Comparison of ENCODE assay signal across 2 cellular contexts in the genomic region with DNA sequence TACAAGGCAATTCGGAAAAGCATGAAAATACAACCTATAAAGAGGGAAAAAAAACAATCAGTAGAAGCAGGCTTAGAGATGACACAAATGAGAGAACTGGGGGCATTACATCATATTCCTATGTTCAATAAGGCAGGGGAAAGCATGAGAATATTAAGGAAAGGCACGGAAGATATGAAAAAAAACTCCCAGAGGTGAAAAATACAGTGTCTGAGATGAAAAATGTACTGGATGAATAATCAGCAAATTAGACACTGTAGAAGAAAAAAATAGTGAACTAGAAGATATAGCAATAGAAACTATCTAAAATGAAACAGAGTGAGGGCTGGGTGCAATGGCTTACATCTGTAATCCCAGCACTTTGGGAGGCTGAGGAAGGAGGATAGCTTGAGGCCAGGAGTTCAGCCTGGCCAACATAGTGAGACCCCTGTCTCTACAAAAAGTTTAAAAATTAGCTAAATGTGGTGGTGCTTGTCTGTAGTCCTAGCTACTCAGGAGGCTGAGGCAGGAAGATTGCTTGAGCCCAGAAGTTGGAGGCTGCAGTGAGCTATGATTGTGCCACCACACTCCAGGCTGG.
TF ChIP-seq lines count a peak whose summit lies in the region.

No MANE protein-coding gene starts in this region.

TF ChIP-seq in HepG2, 621 proteins besides CTCF, POLR2A, EP300 and RAD21:
- no peak for TF ChIP-seq ZSCAN21 (CRISPR knock-in tag; IDR thresholded peaks at IDR 0.05; ENCODE audit: borderline replicate concordance)
- TF ChIP-seq ARNTL (CRISPR knock-in tag; IDR thresholded peaks at IDR 0.05) = no peak
- peak; percentile 39; the same call in 1 of the 2 replicates for TF ChIP-seq ZNF121 (CRISPR knock-in tag; IDR thresholded peaks at IDR 0.05)
- TF ChIP-seq SP5 (CRISPR knock-in tag; IDR thresholded peaks at IDR 0.05; ENCODE audit: borderline replicate concordance, low read depth) = no peak

TF ChIP-seq in K562, 482 proteins besides CTCF, POLR2A, EP300 and RAD21:
- TF ChIP-seq SMARCA5 (IDR thresholded peaks at IDR 0.05) (0 out of 2 replicates have a peak, but pooled peaks have one; percentile 28), ZFP30 (CRISPR knock-in tag; IDR thresholded peaks at IDR 0.05; ENCODE audit: borderline replicate concordance) (peak; percentile 79; the same call in 1 of the 2 replicates), YY1 (IDR thresholded peaks at IDR 0.05; ENCODE audit: borderline replicate concordance in 1 of 3, control insufficient read depth in 1 of 3, extremely low read depth in 1 of 3, insufficient read depth in 3 of 3, insufficient read length in 1 of 3, insufficient replicate concordance in 2 of 3, low read depth in 1 of 3, low read length in 2 of 3) (no peak), U2AF2 (optimal IDR thresholded peaks at IDR 0.05; ENCODE audit: low read depth, low read length) (no peak), NFIC (IDR thresholded peaks at IDR 0.05) (no peak), E2F4 (CRISPR knock-in tag; IDR thresholded peaks at IDR 0.05; ENCODE audit: low read depth) (no peak), DEAF1 (CRISPR knock-in tag; IDR thresholded peaks at IDR 0.05) (no peak), EGR1 (conservative IDR thresholded peaks at IDR 0.05) (no peak), ZNF121 (CRISPR knock-in tag; conservative IDR thresholded peaks at IDR 0.05) (peak; percentile 94), ZBED1 (IDR thresholded peaks at IDR 0.05) (no peak), FOXK2 (conservative IDR thresholded peaks at IDR 0.05 in 1 of 2, IDR thresholded peaks at IDR 0.05 in 1 of 2; ENCODE audit: low read depth in 2 of 2) (no peak), TRIM24 (IDR thresholded peaks at IDR 0.05) (0 out of 4 replicates have a peak, but pooled peaks of 1 of the 2 experiments have one; percentile 32), TRIM28 (IDR thresholded peaks at IDR 0.05) (peak; percentile 79; the same call in 1 of the 2 replicates), ZNF23 (CRISPR knock-in tag; IDR thresholded peaks at IDR 0.05) (no peak), TFE3 (CRISPR knock-in tag; IDR thresholded peaks at IDR 0.05) (no peak), ZNF280A (IDR thresholded peaks at IDR 0.05; ENCODE audit: low read depth, partially characterized antibody) (peak; percentile 84), ADNP (tag; IDR thresholded peaks at IDR 0.05) (0 out of 2 replicates have a peak, but pooled peaks have one; percentile 33), ZEB2 (IDR thresholded peaks at IDR 0.05) (no peak), RBM25 (IDR thresholded peaks at IDR 0.05; ENCODE audit: low read depth, low read length, severe bottlenecking) (peak; percentile 20)
- TF ChIP-seq, protein P1, sequence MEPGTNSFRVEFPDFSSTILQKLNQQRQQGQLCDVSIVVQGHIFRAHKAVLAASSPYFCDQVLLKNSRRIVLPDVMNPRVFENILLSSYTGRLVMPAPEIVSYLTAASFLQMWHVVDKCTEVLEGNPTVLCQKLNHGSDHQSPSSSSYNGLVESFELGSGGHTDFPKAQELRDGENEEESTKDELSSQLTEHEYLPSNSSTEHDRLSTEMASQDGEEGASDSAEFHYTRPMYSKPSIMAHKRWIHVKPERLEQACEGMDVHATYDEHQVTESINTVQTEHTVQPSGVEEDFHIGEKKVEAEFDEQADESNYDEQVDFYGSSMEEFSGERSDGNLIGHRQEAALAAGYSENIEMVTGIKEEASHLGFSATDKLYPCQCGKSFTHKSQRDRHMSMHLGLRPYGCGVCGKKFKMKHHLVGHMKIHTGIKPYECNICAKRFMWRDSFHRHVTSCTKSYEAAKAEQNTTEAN (CRISPR knock-in tag; IDR thresholded peaks at IDR 0.05) = no peak
- TF ChIP-seq, protein P2, sequence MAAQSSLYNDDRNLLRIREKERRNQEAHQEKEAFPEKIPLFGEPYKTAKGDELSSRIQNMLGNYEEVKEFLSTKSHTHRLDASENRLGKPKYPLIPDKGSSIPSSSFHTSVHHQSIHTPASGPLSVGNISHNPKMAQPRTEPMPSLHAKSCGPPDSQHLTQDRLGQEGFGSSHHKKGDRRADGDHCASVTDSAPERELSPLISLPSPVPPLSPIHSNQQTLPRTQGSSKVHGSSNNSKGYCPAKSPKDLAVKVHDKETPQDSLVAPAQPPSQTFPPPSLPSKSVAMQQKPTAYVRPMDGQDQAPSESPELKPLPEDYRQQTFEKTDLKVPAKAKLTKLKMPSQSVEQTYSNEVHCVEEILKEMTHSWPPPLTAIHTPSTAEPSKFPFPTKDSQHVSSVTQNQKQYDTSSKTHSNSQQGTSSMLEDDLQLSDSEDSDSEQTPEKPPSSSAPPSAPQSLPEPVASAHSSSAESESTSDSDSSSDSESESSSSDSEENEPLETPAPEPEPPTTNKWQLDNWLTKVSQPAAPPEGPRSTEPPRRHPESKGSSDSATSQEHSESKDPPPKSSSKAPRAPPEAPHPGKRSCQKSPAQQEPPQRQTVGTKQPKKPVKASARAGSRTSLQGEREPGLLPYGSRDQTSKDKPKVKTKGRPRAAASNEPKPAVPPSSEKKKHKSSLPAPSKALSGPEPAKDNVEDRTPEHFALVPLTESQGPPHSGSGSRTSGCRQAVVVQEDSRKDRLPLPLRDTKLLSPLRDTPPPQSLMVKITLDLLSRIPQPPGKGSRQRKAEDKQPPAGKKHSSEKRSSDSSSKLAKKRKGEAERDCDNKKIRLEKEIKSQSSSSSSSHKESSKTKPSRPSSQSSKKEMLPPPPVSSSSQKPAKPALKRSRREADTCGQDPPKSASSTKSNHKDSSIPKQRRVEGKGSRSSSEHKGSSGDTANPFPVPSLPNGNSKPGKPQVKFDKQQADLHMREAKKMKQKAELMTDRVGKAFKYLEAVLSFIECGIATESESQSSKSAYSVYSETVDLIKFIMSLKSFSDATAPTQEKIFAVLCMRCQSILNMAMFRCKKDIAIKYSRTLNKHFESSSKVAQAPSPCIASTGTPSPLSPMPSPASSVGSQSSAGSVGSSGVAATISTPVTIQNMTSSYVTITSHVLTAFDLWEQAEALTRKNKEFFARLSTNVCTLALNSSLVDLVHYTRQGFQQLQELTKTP (IDR thresholded peaks at IDR 0.05; ENCODE audit: low read depth in 1 of 2, partially characterized antibody in 2 of 2) = peak in 1 of 2 experiments; percentile 60
